ENCODE assay signal across 8 cellular contexts in the genomic region with DNA sequence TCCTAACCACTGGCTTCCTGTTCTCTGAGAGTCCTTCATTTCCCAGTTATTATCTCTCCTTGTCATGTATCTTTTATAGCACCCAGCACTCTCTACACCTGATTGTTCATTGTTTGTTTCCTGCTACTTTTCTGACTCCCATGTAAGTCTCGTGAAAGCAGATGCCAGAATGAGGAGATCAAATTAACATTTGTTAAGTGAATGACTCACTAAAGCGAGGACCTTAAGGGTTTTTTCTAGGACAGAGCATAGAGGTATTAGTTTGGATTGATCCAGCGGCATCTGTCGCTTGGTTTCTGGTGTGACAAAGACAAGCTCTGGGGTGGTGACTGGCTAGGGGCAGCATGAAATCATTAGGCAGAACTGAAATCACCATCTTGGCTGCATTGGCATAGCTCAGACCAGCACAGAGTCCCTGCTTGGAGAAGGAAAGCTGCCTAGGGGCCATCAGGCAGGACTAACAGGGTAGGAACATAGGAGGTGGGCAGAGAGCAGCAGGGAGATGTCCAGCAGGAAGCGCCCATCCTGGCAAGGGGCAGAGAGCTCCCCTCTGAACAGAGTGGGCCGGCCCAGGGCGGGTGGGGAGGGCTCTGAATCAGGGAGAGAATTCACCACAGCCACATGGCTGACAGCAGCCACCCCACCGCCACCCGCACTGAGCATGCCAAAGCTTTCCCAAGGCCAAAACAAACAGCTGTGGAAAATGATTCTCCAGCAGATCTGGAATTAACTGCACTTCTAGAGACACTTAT.
DNase-seq lines count a peak whose midpoint lies in the region; ATAC-seq and TF ChIP-seq lines count a peak whose summit lies in the region.

No MANE protein-coding gene starts in this region.

- H3K4me3 ChIP-seq in MM.1S (ENCODE audit: low read length), result no peak overlapping the region

- peaks cover 21% of the 10 kb centered on the region for H3K4me1 ChIP-seq in MM.1S (ENCODE audit: low read length)

- H4K20me1 ChIP-seq in MM.1S (ENCODE audit: insufficient read depth, low read length), result no peaks in the 10 kb centered on the region

- H3K9me3 ChIP-seq in MM.1S (replicated peaks; ENCODE audit: insufficient read depth, low read length), result no peaks in the 10 kb centered on the region

- no peaks in the 10 kb centered on the region for H3K9me3 Mint-ChIP-seq in activated naive CD8-positive, alpha-beta T cell (ENCODE audit: low read depth)

- H3K27me3 Mint-ChIP-seq in activated naive CD8-positive, alpha-beta T cell, result no peaks in the 10 kb centered on the region

- no peak overlapping the region for H3K27ac ChIP-seq in MM.1S (ENCODE audit: low read length)

- DNase-seq in C1 segment of cervical spinal cord (lab: John Stamatoyannopoulos, UW) (peak in 13 of 14 donors; percentile 18 to 94 (median 42)), MM.1S (no peak), left lobe of liver (ENCODE audit: low spot score) (peak; percentile 70), SW 1271 (lab: John Stamatoyannopoulos, UW) (no peak)
- DNase-seq in activated CD4-positive, alpha-beta T cell treated with anti-CD3 and anti-CD28 coated beads, Interleukin-2, amount 50 U/mL, for 4 hours, result no peak

- no peak for TF ChIP-seq CTCF in MM.1S (IDR thresholded peaks at IDR 0.05; ENCODE audit: low read length)

- 0 out of 2 replicates have a peak overlapping the region, but pooled peaks have one; percentile 12 for H3K4me2 ChIP-seq in MM.1S (ENCODE audit: low read depth, low read length)

- peak overlapping the region; percentile 1 for H3K4me3 Mint-ChIP-seq in activated naive CD8-positive, alpha-beta T cell

- no peak overlapping the region for H3K27ac Mint-ChIP-seq in activated naive CD8-positive, alpha-beta T cell

- no peaks in the 10 kb centered on the region for H3K79me2 ChIP-seq in MM.1S (ENCODE audit: low read length)

- H3K27me3 ChIP-seq in MM.1S (replicated peaks; ENCODE audit: insufficient read depth, low read length), result no peaks in the 10 kb centered on the region

- H3K36me3 ChIP-seq in MM.1S (replicated peaks; ENCODE audit: insufficient read depth, low read length), result no peaks in the 10 kb centered on the region

- no peaks in the 10 kb centered on the region for H3F3A ChIP-seq in MM.1S (ENCODE audit: insufficient read depth, low read length)

- H3K9ac ChIP-seq in MM.1S (ENCODE audit: low read length), result no peak overlapping the region

- peaks cover 29% of the 10 kb centered on the region for H3K4me1 Mint-ChIP-seq in activated naive CD8-positive, alpha-beta T cell (ENCODE audit: low read depth)

- ATAC-seq in left lobe of liver (peak; percentile 83), HG02571 (IDR thresholded peaks at IDR 0.05; ENCODE audit: unreplicated experiment) (no peak), GM21737 (IDR thresholded peaks at IDR 0.05; ENCODE audit: unreplicated experiment) (no peak)

- H2AFZ ChIP-seq in MM.1S (ENCODE audit: low read length), result no peak overlapping the region

- H3K36me3 Mint-ChIP-seq in activated naive CD8-positive, alpha-beta T cell, result no peaks in the 10 kb centered on the region

- no peaks in the 10 kb centered on the region for H3K9me2 ChIP-seq in MM.1S (replicated peaks; ENCODE audit: insufficient read depth, low read length)

Comparison
In these comparisons a context has a peak if more than half of its experiments do, and no peak if none do; other contexts are left out.
1. DNase-seq: peak in C1 segment of cervical spinal cord (13 of 14) and left lobe of liver (single experiment); none in MM.1S (single experiment), activated CD4-positive, alpha-beta T cell treated with anti-CD3 and anti-CD28 coated beads, Interleukin-2, amount 50 U/mL, for 4 hours (0 of 2) and SW 1271 (0 of 2).